14 cellular contexts compared by ENCODE assay signal in the genomic region with DNA sequence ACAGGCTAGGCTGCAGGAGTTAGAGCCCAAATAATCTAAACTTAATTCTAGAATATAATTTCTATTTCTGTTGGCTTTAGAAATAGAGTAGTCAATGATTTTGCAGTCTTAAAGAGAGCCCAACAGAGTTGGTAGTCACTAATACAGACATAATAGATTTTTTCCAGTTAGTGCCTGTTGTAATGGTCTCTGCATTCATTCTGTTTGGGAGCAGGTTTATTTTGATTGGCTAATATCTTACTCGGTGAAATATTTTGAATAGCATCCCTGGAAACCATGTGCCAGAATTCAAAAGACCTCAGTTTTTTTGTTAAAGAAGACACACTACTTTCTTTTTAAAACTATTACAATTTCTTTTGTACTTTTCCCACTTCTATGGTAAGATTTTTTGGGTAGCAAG.
A peak's percentile ranks its signal among the peaks of the same experiment; 100 is the strongest.
DNase-seq lines count a peak whose midpoint lies in the region; ATAC-seq and TF ChIP-seq lines count a peak whose summit lies in the region.
"Had no signal": no experiment of that assay in that cellular context is flagged by ENCODE, and none has a peak within 500 bp of the region (broad histone marks: within the 10 kb centered on the region; RNA-seq: fewer than 3 reads in every experiment).

No MANE protein-coding gene starts in this region.

- intact Hi-C loops in heart right ventricle (cut with DNase I): loop anchor here in 5 of 10 donors (5.0 kb wide), 2 partner anchors 60 to 105 kb away; a partner anchor contains a TSS
- intact Hi-C loops in left ventricle myocardium superior (cut with micrococcal nuclease): no loop called here
- intact Hi-C loops in psoas muscle (cut with DNase I): no loop called here

- H3K9me3 Mint-ChIP-seq in activated T-cell treated with anti-CD3 and anti-CD28 coated beads, Interleukin-2, amount 50 U/mL, for 24 hours: no peaks in the 10 kb centered on the region
- H3K9me3 Mint-ChIP-seq: CD4-positive, alpha-beta T cell had no signal

- peaks cover 0 to 2% (median 0%) of the 10 kb centered on the region in 9 donors for H3K36me3 ChIP-seq in heart right ventricle
- H3K36me3 ChIP-seq in adipocyte (ENCODE audit: control insufficient read depth, insufficient read depth, low read length, severe bottlenecking): no peaks in the 10 kb centered on the region
- H3K36me3 ChIP-seq in psoas muscle (ENCODE audit: insufficient read depth in 1 of 2, low read depth in 1 of 2): no peaks in the 10 kb centered on the region

- H3K4me3 ChIP-seq in heart right ventricle: no peak overlapping the region
- no peak overlapping the region for H3K4me3 ChIP-seq in adipocyte (ENCODE audit: low read length)
- no peak overlapping the region for H3K4me3 ChIP-seq in psoas muscle
- H3K4me3 ChIP-seq: GM12878 had no signal

- H3K27me3 Mint-ChIP-seq in activated T-cell treated with anti-CD3 and anti-CD28 coated beads, Interleukin-2, amount 50 U/mL, for 24 hours: no peaks in the 10 kb centered on the region
- H3K27me3 Mint-ChIP-seq: CD4-positive, alpha-beta T cell had no signal

- H3K4me1 Mint-ChIP-seq in activated T-cell treated with anti-CD3 and anti-CD28 coated beads, Interleukin-2, amount 50 U/mL, for 24 hours (ENCODE audit: low read depth): peaks cover 21% of the 10 kb centered on the region
- H3K4me1 Mint-ChIP-seq: B cell had no signal

- no peaks in the 10 kb centered on the region for H3K27me3 ChIP-seq in heart right ventricle
- H3K27me3 ChIP-seq in adipocyte (replicated peaks; ENCODE audit: control insufficient read depth, insufficient read depth, low read length): no peaks in the 10 kb centered on the region
- H3K27me3 ChIP-seq in psoas muscle (ENCODE audit: insufficient read depth in 3 of 3, low read length in 2 of 3): no peaks in the 10 kb centered on the region

- H3K27ac Mint-ChIP-seq in activated T-cell treated with anti-CD3 and anti-CD28 coated beads, Interleukin-2, amount 50 U/mL, for 24 hours: no peak overlapping the region
- H3K27ac Mint-ChIP-seq: B cell; CD4-positive, alpha-beta T cell had no signal

- H3K27ac ChIP-seq in heart right ventricle: peak overlapping the region in 7 of 10 donors; percentile 61 to 81 (median 71)
- peak overlapping the region; percentile 67 for H3K27ac ChIP-seq in psoas muscle

- TF ChIP-seq CTCF in heart right ventricle (IDR thresholded peaks at IDR 0.05) (no peak), psoas muscle (IDR thresholded peaks at IDR 0.05) (no peak)

- peaks cover 0 to 25% (median 0%) of the 10 kb centered on the region in 9 donors for H3K4me1 ChIP-seq in heart right ventricle
- no peaks in the 10 kb centered on the region for H3K4me1 ChIP-seq in adipocyte (ENCODE audit: control insufficient read depth, insufficient read depth, low read length)
- no peaks in the 10 kb centered on the region for H3K4me1 ChIP-seq in psoas muscle

- no peak overlapping the region for H3K4me3 Mint-ChIP-seq in activated T-cell treated with anti-CD3 and anti-CD28 coated beads, Interleukin-2, amount 50 U/mL, for 24 hours
- H3K4me3 Mint-ChIP-seq: B cell; CD4-positive, alpha-beta T cell had no signal

- H3K9me3 ChIP-seq in heart right ventricle: peaks cover 0 to 9% (median 0%) of the 10 kb centered on the region in 11 donors
- no peaks in the 10 kb centered on the region for H3K9me3 ChIP-seq in adipocyte (ENCODE audit: control insufficient read depth, low read length)
- no peaks in the 10 kb centered on the region for H3K9me3 ChIP-seq in psoas muscle

- no peak for ATAC-seq in heart right ventricle
- no peak for ATAC-seq in left ventricle myocardium superior
- no peak for ATAC-seq in psoas muscle
- no peak for ATAC-seq in HG02973 (IDR thresholded peaks at IDR 0.05; ENCODE audit: unreplicated experiment)
- ATAC-seq: GM12878, HCT116 had no signal

- peaks cover 59% of the 10 kb centered on the region for H3K36me3 Mint-ChIP-seq in activated T-cell treated with anti-CD3 and anti-CD28 coated beads, Interleukin-2, amount 50 U/mL, for 24 hours (ENCODE audit: low read depth)

- DNase-seq in heart right ventricle (no peak), left ventricle myocardium superior (no peak), adipocyte (ENCODE audit: low read depth) (peak; percentile 30), psoas muscle (no peak), 8988T (no peak)
- DNase-seq in activated T-cell treated with anti-CD3 and anti-CD28 coated beads, Interleukin-2, amount 50 U/mL, for 24 hours: no peak
- DNase-seq: C1 segment of cervical spinal cord; Calu3; CD4-positive, alpha-beta T cell; DMS 273 treated with DMSO at 0.1 percent for 48 hours had no signal

- H3K9ac ChIP-seq in adipocyte (ENCODE audit: low read length): no peak overlapping the region

- 52 to 87% methylated on average over 1 of the region's 1 CpG for WGBS in heart right ventricle, 2 donors
- WGBS in psoas muscle, 3 donors: 28 to 50% (median 34%) methylated on average over 1 of the region's 1 CpG
